17 cellular contexts compared by ENCODE assay signal in genomic region chr14:101367421-101368261, GRCh38.
"Had no signal": no experiment of that assay in that cellular context is flagged by ENCODE, and none has a peak within 500 bp of the region (broad histone marks: within the 10 kb centered on the region; RNA-seq: fewer than 3 reads in every experiment).

No MANE protein-coding gene starts in this region.

- H3K9me3 ChIP-seq: mucosa of descending colon, psoas muscle had no signal

- H3K4me3 ChIP-seq: dorsolateral prefrontal cortex, lung, mucosa of descending colon, psoas muscle had no signal

- H3K4me3 Mint-ChIP-seq: activated CD4-positive, alpha-beta memory T cell treated with anti-CD3 and anti-CD28 coated beads for 36 hours; activated CD8-positive, alpha-beta memory T cell treated with anti-CD3 and anti-CD28 coated beads, Interleukin-2, amount 10 ng/mL, durations not matched to agents 7 days and 5 days; naive thymus-derived CD4-positive, alpha-beta T cell; stimulated activated effector memory CD8-positive, alpha-beta T cell treated with anti-CD3 and anti-CD28 coated beads, Interleukin-12 subunit alpha, Interleukin-12 subunit beta, amount 100 ng/mL, for 72 hours had no signal

- H3K9me3 Mint-ChIP-seq: activated CD4-positive, alpha-beta memory T cell treated with anti-CD3 and anti-CD28 coated beads for 36 hours; naive thymus-derived CD4-positive, alpha-beta T cell; stimulated activated effector memory CD8-positive, alpha-beta T cell treated with anti-CD3 and anti-CD28 coated beads, Interleukin-12 subunit alpha, Interleukin-12 subunit beta, amount 100 ng/mL, for 72 hours had no signal

- H3K4me1 ChIP-seq: psoas muscle had no signal

- H3K36me3 Mint-ChIP-seq: activated CD4-positive, alpha-beta memory T cell treated with anti-CD3 and anti-CD28 coated beads for 36 hours; activated CD8-positive, alpha-beta memory T cell treated with anti-CD3 and anti-CD28 coated beads, Interleukin-2, amount 10 ng/mL, durations not matched to agents 7 days and 5 days; naive thymus-derived CD4-positive, alpha-beta T cell had no signal

- ATAC-seq: activated CD8-positive, alpha-beta memory T cell treated with anti-CD3 and anti-CD28 coated beads, Interleukin-2, amount 10 ng/mL, durations not matched to agents 7 days and 5 days; left colon; mucosa of descending colon; naive thymus-derived CD4-positive, alpha-beta T cell; psoas muscle; stimulated activated effector memory CD8-positive, alpha-beta T cell treated with anti-CD3 and anti-CD28 coated beads, Interleukin-12 subunit alpha, Interleukin-12 subunit beta, amount 100 ng/mL, for 72 hours had no signal

- H3K27ac ChIP-seq: dorsolateral prefrontal cortex, psoas muscle had no signal

- DNase-seq: activated CD4-positive, alpha-beta memory T cell treated with anti-CD3 and anti-CD28 coated beads for 36 hours; activated CD4-positive, alpha-beta T cell treated with anti-CD3 and anti-CD28 coated beads for 1 hour; activated CD8-positive, alpha-beta memory T cell treated with anti-CD3 and anti-CD28 coated beads, Interleukin-2, amount 10 ng/mL, durations not matched to agents 7 days and 5 days; activated naive CD4-positive, alpha-beta T cell treated with anti-CD3 and anti-CD28 coated beads, Interleukin-2, amount 50 U/mL, for 16 hours; activated T-cell treated with anti-CD3 and anti-CD28 coated beads, Interleukin-2, amount 50 U/mL, for 1 hour; dorsolateral prefrontal cortex; left colon; mucosa of descending colon; naive thymus-derived CD4-positive, alpha-beta T cell; occipital lobe; stimulated activated CD4-positive, alpha-beta T cell treated with anti-CD3 and anti-CD28 coated beads, Interleukin-12 subunit alpha, Interleukin-12 subunit beta, amount 100 ng/mL, for 4 hours; stimulated activated CD4-positive, alpha-beta T cell treated with anti-CD3 and anti-CD28 coated beads, Interleukin-2, amount 100 ng/mL, for 24 hours; T-helper 1 cell; T1000 had no signal

- H3K27ac Mint-ChIP-seq: activated CD4-positive, alpha-beta memory T cell treated with anti-CD3 and anti-CD28 coated beads for 36 hours; activated CD8-positive, alpha-beta memory T cell treated with anti-CD3 and anti-CD28 coated beads, Interleukin-2, amount 10 ng/mL, durations not matched to agents 7 days and 5 days; naive thymus-derived CD4-positive, alpha-beta T cell; stimulated activated effector memory CD8-positive, alpha-beta T cell treated with anti-CD3 and anti-CD28 coated beads, Interleukin-12 subunit alpha, Interleukin-12 subunit beta, amount 100 ng/mL, for 72 hours had no signal

- H3K4me1 Mint-ChIP-seq: activated CD8-positive, alpha-beta memory T cell treated with anti-CD3 and anti-CD28 coated beads, Interleukin-2, amount 10 ng/mL, durations not matched to agents 7 days and 5 days; naive thymus-derived CD4-positive, alpha-beta T cell had no signal
